ENCODE assay signal across 2 cellular contexts in the genomic region with DNA sequence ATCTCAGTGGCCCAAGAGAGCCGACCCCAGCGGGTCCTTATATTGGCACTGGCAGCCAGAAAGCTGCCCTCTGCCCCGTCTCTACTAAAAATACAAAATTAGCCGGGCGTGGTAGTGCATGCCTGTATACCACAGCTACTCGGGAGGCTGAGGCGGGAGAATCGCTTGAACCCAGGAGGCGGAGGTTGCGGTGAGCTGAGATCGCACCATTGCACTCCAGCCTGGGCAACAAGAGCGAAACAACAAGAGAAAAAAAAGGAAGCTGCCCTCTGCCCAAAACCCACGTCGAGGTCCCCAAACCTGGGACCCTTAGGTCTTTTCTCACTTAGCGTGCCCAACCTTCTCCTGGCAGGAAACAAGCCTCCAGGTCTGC. TPM values are rescaled to one million over a fixed set of nuclear protein-coding genes. Genes with fewer than 3 reads are reported as not detected.
A peak's percentile ranks its signal among the peaks of the same experiment; 100 is the strongest.
DNase-seq lines count a peak whose midpoint lies in the region; ATAC-seq and TF ChIP-seq lines count a peak whose summit lies in the region.
"Not testable (repeated sequence)": the region's sequence is repeated elsewhere in the genome, so short reads cannot be mapped to it uniquely, and the experiment has no call there.

No MANE protein-coding gene starts in this region.

- H3K4me1 ChIP-seq in thoracic aorta (ENCODE audit: control insufficient read depth in 1 of 2, low read depth in 2 of 2), result peaks cover 0 to 23% of the 10 kb centered on the region in 2 donors

- not testable (repeated sequence) for H3K27me3 ChIP-seq in thoracic aorta (replicated peaks; ENCODE audit: insufficient read depth)

- POLR2A ChIA-PET in MCF 10A (lab: Yijun Ruan, JAX), result interaction anchor here (0.7 to 3.6 kb wide), 9 partner anchors 7 to 152 kb away, joined by 4 to 32 read pairs (median 10); a partner anchor contains a TSS

- peak overlapping the region; percentile 97 for H3K4me3 ChIP-seq in thoracic aorta

- peaks cover 19% of the 10 kb centered on the region for H3K36me3 ChIP-seq in thoracic aorta

- not testable (repeated sequence) for BruUV-seq in MCF 10A (replicated peaks; lab: Mats Ljungman, UMichigan)

- H3K9me3 Mint-ChIP-seq in MCF 10A (ENCODE audit: unreplicated experiment), result not testable (repeated sequence)

- H3K27ac ChIP-seq in thoracic aorta, result peak overlapping the region; percentile 73 to 79

- CTCF ChIA-PET in MCF 10A (lab: Yijun Ruan, JAX), result interaction anchor here (0.5 to 11.8 kb wide), 10 partner anchors 14 to 153 kb away, joined by 3 to 128 read pairs (median 5); a partner anchor contains a TSS

- H3K9me3 ChIP-seq in thoracic aorta, result not testable (repeated sequence)

- not testable (repeated sequence) for TF ChIP-seq CTCF in MCF 10A (IDR thresholded peaks at IDR 0.05; ENCODE audit: unreplicated experiment); thoracic aorta (IDR thresholded peaks at IDR 0.05)

- peaks cover 29% of the 10 kb centered on the region for H3K4me1 Mint-ChIP-seq in MCF 10A (ENCODE audit: insufficient read depth, unreplicated experiment)

- not testable (repeated sequence) for H3K27me3 Mint-ChIP-seq in MCF 10A (ENCODE audit: insufficient read depth, unreplicated experiment)

- H3K36me3 Mint-ChIP-seq in MCF 10A (ENCODE audit: insufficient read depth, unreplicated experiment), result peaks cover 35% of the 10 kb centered on the region

- not testable (repeated sequence) for ATAC-seq in thoracic aorta (ENCODE audit: insufficient number of reproducible peaks, low FRiP score, low read depth)

- peak overlapping the region; percentile 98 for H3K4me3 Mint-ChIP-seq in MCF 10A (ENCODE audit: unreplicated experiment)

- H3K27ac Mint-ChIP-seq in MCF 10A (ENCODE audit: low read depth, unreplicated experiment), result peak overlapping the region; percentile 92

- intact Hi-C loops in MCF 10A (cut with micrococcal nuclease), result loop anchor here (2.0 kb wide), 1 partner anchor 25 kb away; a partner anchor contains a TSS

- DNase-seq in MCF 10A (ENCODE audit: unreplicated experiment); thoracic aorta (ENCODE audit: low spot score): not testable (repeated sequence)

RNA-seq across cellular contexts. Expression of a gene that starts 0.9 kb away (rescaled TPM):
- total RNA-seq in MCF 10A (2022) (69.7 and 79.9 TPM in 2 replicates), thoracic aorta (100 to 1,000 TPM; 106 to 148 TPM)

RNA-seq across cellular contexts. Expression of a gene that starts 20.6 kb away (rescaled TPM):
- 8.1 and 9.2 TPM in 2 replicates for total RNA-seq in MCF 10A (2022)
- 1 to 10 TPM in 1 of 2 donors, not detected in 1; 3.2 TPM for total RNA-seq in thoracic aorta

RNA-seq across cellular contexts. Expression of a gene that starts 24.0 kb away (rescaled TPM):
- 15.1 and 17.4 TPM in 2 replicates for total RNA-seq in MCF 10A (2022)
- total RNA-seq in thoracic aorta, result 10 to 100 TPM; 12.3 to 13.4 TPM

RNA-seq across cellular contexts. Expression of a gene that starts 42.3 kb away (rescaled TPM):
- not detected in 2 replicates for total RNA-seq in MCF 10A (2022)
- not detected for total RNA-seq in thoracic aorta

RNA-seq across cellular contexts. Expression of a gene that starts 51.7 kb away (rescaled TPM):
- not detected in 2 replicates for total RNA-seq in MCF 10A (2022)
- under 1 TPM in 1 of 2 donors, not detected in 1; 0.68 TPM for total RNA-seq in thoracic aorta
